12 cellular contexts compared by ENCODE assay signal in the genomic region with DNA sequence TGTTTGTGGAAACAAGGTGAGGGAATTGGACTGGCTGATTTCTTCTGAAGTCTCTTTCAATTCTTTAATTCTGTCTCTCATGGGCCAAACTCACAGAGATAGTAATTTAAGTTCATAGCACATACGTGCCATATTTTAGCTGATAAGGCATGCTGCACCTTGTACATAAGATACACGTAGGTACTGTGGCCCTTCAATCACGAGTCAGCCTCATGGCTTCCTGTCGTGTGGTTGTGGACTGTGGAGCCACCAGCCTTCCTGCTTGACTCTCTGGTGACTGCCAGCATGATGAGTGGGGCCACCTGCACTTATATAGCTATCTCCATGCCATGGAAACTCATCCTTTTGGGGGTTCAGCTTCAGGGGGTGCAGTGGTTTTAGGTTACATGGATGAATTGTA. TPM values are rescaled to one million over a fixed set of nuclear protein-coding genes. Genes with fewer than 3 reads are reported as not detected.
DNase-seq lines count a peak whose midpoint lies in the region; ATAC-seq and TF ChIP-seq lines count a peak whose summit lies in the region.
"Had no signal": no experiment of that assay in that cellular context is flagged by ENCODE, and none has a peak within 500 bp of the region (broad histone marks: within the 10 kb centered on the region; RNA-seq: fewer than 3 reads in every experiment).

No MANE protein-coding gene starts in this region.

- BruUV-seq in PC-9 (replicated peaks; lab: Mats Ljungman, UMichigan): no TSS peak

- no peaks in the 10 kb centered on the region for H3K36me3 ChIP-seq in smooth muscle cell (ENCODE audit: low read depth)
- H3K36me3 ChIP-seq in PC-9 (ENCODE audit: low read depth): no peaks in the 10 kb centered on the region
- H3K36me3 ChIP-seq in neural progenitor cell: no peaks in the 10 kb centered on the region
- H3K36me3 ChIP-seq: thoracic aorta had no signal

- H3K9ac ChIP-seq in smooth muscle cell (ENCODE audit: low read depth) (no peak overlapping the region), neural progenitor cell (no peak overlapping the region)

- CTCF ChIA-PET in activated CD8-positive, alpha-beta memory T cell treated with anti-CD3 and anti-CD28 coated beads, Interleukin-2, amount 10 ng/mL, durations not matched to agents 7 days and 5 days (lab: Charles Lee): interaction anchor here (0.6 to 3.0 kb wide), 14 partner anchors 9 to 188 kb away, joined by 3 to 11 read pairs (median 4); a partner anchor contains a TSS
- CTCF ChIA-PET in PC-9 (lab: Charles Lee): no interaction called here

- H3K4me2 ChIP-seq in smooth muscle cell (no peak overlapping the region), PC-9 (no peak overlapping the region), neural progenitor cell (no peak overlapping the region)

- peak overlapping the region; percentile 32 for H3K4me3 Mint-ChIP-seq in activated CD8-positive, alpha-beta memory T cell treated with anti-CD3 and anti-CD28 coated beads, Interleukin-2, amount 10 ng/mL, durations not matched to agents 7 days and 5 days
- H3K4me3 Mint-ChIP-seq in neural progenitor cell: no peak overlapping the region

- H3K9me3 Mint-ChIP-seq in activated CD8-positive, alpha-beta memory T cell treated with anti-CD3 and anti-CD28 coated beads, Interleukin-2, amount 10 ng/mL, durations not matched to agents 7 days and 5 days (ENCODE audit: low read depth): no peaks in the 10 kb centered on the region
- H3K9me3 Mint-ChIP-seq in neural progenitor cell: no peaks in the 10 kb centered on the region

- peaks cover 8% of the 10 kb centered on the region for H3K36me3 Mint-ChIP-seq in activated CD8-positive, alpha-beta memory T cell treated with anti-CD3 and anti-CD28 coated beads, Interleukin-2, amount 10 ng/mL, durations not matched to agents 7 days and 5 days
- H3K36me3 Mint-ChIP-seq in neural progenitor cell: no peaks in the 10 kb centered on the region

- H3K79me2 ChIP-seq in smooth muscle cell (ENCODE audit: low read depth): peaks cover 99% of the 10 kb centered on the region
- no peaks in the 10 kb centered on the region for H3K79me2 ChIP-seq in PC-9 (ENCODE audit: low read depth)
- H3K79me2 ChIP-seq in neural progenitor cell (ENCODE audit: low read depth): peaks cover 41% of the 10 kb centered on the region

- no peak overlapping the region for H2AFZ ChIP-seq in smooth muscle cell (ENCODE audit: low read depth)
- H2AFZ ChIP-seq in PC-9: no peak overlapping the region
- H2AFZ ChIP-seq in neural progenitor cell (replicated peaks): no peak overlapping the region

- H3K4me1 Mint-ChIP-seq in activated CD8-positive, alpha-beta memory T cell treated with anti-CD3 and anti-CD28 coated beads, Interleukin-2, amount 10 ng/mL, durations not matched to agents 7 days and 5 days: peaks cover 74% of the 10 kb centered on the region
- peaks cover 22% of the 10 kb centered on the region for H3K4me1 Mint-ChIP-seq in neural progenitor cell

- peak; percentile 55 for ATAC-seq in GM19043 (IDR thresholded peaks at IDR 0.05; ENCODE audit: low read depth, unreplicated experiment)
- ATAC-seq in HG03108 (IDR thresholded peaks at IDR 0.05; ENCODE audit: unreplicated experiment): peak; percentile 46
- peak; percentile 97 for ATAC-seq in activated CD8-positive, alpha-beta memory T cell treated with anti-CD3 and anti-CD28 coated beads, Interleukin-2, amount 10 ng/mL, durations not matched to agents 7 days and 5 days
- ATAC-seq in HG03457 (IDR thresholded peaks at IDR 0.05; ENCODE audit: unreplicated experiment): no peak

- POLR2A ChIA-PET in PC-9 (lab: Charles Lee; ENCODE audit: unreplicated experiment): no interaction called here

- WGBS in smooth muscle cell (ENCODE audit: low lambda C conversion rate): 82% methylated on average over 4 of the region's 4 CpGs

- TF ChIP-seq CTCF in smooth muscle cell (IDR thresholded peaks at IDR 0.05; ENCODE audit: borderline replicate concordance, insufficient read depth, poor library complexity, severe bottlenecking) (no peak), PC-9 (conservative IDR thresholded peaks at IDR 0.05) (no peak), neural progenitor cell (IDR thresholded peaks at IDR 0.05) (no peak)

- H3F3A ChIP-seq in smooth muscle cell (ENCODE audit: low read depth) (peaks cover 22% of the 10 kb centered on the region), PC-9 (ENCODE audit: insufficient read depth, low read depth) (no peaks in the 10 kb centered on the region), neural progenitor cell (ENCODE audit: low read depth) (no peaks in the 10 kb centered on the region)

- H4K20me1 ChIP-seq in smooth muscle cell (ENCODE audit: low read depth): peaks cover 100% of the 10 kb centered on the region
- H4K20me1 ChIP-seq in PC-9 (ENCODE audit: insufficient read depth): no peaks in the 10 kb centered on the region
- peaks cover 11% of the 10 kb centered on the region for H4K20me1 ChIP-seq in neural progenitor cell (ENCODE audit: low read depth)

- H3K27ac Mint-ChIP-seq in activated CD8-positive, alpha-beta memory T cell treated with anti-CD3 and anti-CD28 coated beads, Interleukin-2, amount 10 ng/mL, durations not matched to agents 7 days and 5 days: peak overlapping the region; percentile 77
- no peak overlapping the region for H3K27ac Mint-ChIP-seq in neural progenitor cell

- H3K4me1 ChIP-seq in smooth muscle cell (ENCODE audit: low read depth): peaks cover 11% of the 10 kb centered on the region
- no peaks in the 10 kb centered on the region for H3K4me1 ChIP-seq in PC-9 (replicated peaks; ENCODE audit: insufficient read depth)
- no peaks in the 10 kb centered on the region for H3K4me1 ChIP-seq in neural progenitor cell

- H3K9me2 ChIP-seq in PC-9 (ENCODE audit: insufficient read depth): no peaks in the 10 kb centered on the region

- H3K9me3 ChIP-seq in smooth muscle cell (replicated peaks; ENCODE audit: low read depth) (no peaks in the 10 kb centered on the region), PC-9 (ENCODE audit: insufficient read depth, low read depth) (no peaks in the 10 kb centered on the region), neural progenitor cell (ENCODE audit: low read depth) (no peaks in the 10 kb centered on the region)
- H3K9me3 ChIP-seq: thoracic aorta had no signal

- H3K27ac ChIP-seq in smooth muscle cell (ENCODE audit: low read depth) (peak overlapping the region; percentile 49), PC-9 (no peak overlapping the region), neural progenitor cell (no peak overlapping the region)
- H3K27ac ChIP-seq: thoracic aorta had no signal

- H3K27me3 ChIP-seq in smooth muscle cell (ENCODE audit: low read depth) (no peaks in the 10 kb centered on the region), PC-9 (ENCODE audit: insufficient read depth, low read depth) (no peaks in the 10 kb centered on the region), neural progenitor cell (no peaks in the 10 kb centered on the region)

- DNase-seq in activated CD8-positive, alpha-beta memory T cell treated with anti-CD3 and anti-CD28 coated beads, Interleukin-2, amount 10 ng/mL, durations not matched to agents 7 days and 5 days: peak; percentile 91
- DNase-seq in smooth muscle cell (lab: John Stamatoyannopoulos, UW; ENCODE audit: unreplicated experiment) (no peak), DMS153 treated with DMSO at 0.1 percent for 48 hours (lab: John Stamatoyannopoulos, UW; ENCODE audit: unreplicated experiment) (no peak), PC-9 (no peak), neural progenitor cell (ENCODE audit: low spot score) (no peak)
- DNase-seq: cerebellar nuclear complex, NCI-H2081 treated with DMSO at 0.1 percent for 48 hours, retina had no signal

- H3K4me3 ChIP-seq in smooth muscle cell (no peak overlapping the region), PC-9 (no peak overlapping the region), neural progenitor cell (no peak overlapping the region)
- H3K4me3 ChIP-seq: thoracic aorta had no signal

- intact Hi-C loops in PC-9 (cut with micrococcal nuclease; ENCODE audit: unreplicated experiment): no loop called here

- no peaks in the 10 kb centered on the region for H3K27me3 Mint-ChIP-seq in activated CD8-positive, alpha-beta memory T cell treated with anti-CD3 and anti-CD28 coated beads, Interleukin-2, amount 10 ng/mL, durations not matched to agents 7 days and 5 days
- peaks cover 8% of the 10 kb centered on the region for H3K27me3 Mint-ChIP-seq in neural progenitor cell (ENCODE audit: insufficient read depth, low read depth)

RNA-seq across cellular contexts. Expression of a gene that starts 25.1 kb away (rescaled TPM):
- 10 to 100 TPM; 56.6 to 70.4 TPM for total RNA-seq in activated CD8-positive, alpha-beta memory T cell treated with anti-CD3 and anti-CD28 coated beads, Interleukin-2, amount 10 ng/mL, durations not matched to agents 7 days and 5 days
- 65.1 and 69.2 TPM in 2 replicates for total RNA-seq in smooth muscle cell
- 40.4 and 53.2 TPM in 2 replicates for polyA plus RNA-seq in smooth muscle cell
- total RNA-seq in PC-9 (2021): 19.1 and 24.6 TPM in 2 replicates
- total RNA-seq in neural progenitor cell (ENCODE audit: low replicate concordance): 16.4 and 19.2 TPM in 2 replicates
